In the genomic region with DNA sequence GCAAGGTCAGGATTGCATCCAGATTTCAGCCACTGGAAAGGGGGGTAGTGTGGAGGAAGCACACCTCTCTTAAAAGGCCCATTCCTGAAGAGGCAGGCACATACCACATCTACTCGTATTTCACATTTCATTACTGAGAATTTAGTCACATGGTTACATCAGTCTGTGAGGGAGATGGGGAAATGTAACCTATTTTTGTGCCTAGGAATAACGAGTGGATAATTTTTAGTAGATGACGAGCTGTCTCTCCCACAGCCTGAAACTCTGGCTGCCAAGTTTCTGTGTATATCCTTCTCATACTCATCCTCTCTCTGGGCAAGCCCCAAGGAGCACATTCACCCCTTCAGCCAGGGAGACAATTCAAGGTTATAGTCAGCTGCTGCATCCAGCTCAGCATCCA, we compare ENCODE assay signal across 15 cellular contexts. TPM values are rescaled to one million over a fixed set of nuclear protein-coding genes. Genes with fewer than 3 reads are reported as not detected.
A peak's percentile ranks its signal among the peaks of the same experiment; 100 is the strongest.
DNase-seq lines count a peak whose midpoint lies in the region; ATAC-seq, FAIRE-seq and TF ChIP-seq lines count a peak whose summit lies in the region.
"Had no signal": no experiment of that assay in that cellular context is flagged by ENCODE, and none has a peak within 500 bp of the region (broad histone marks: within the 10 kb centered on the region; RNA-seq: fewer than 3 reads in every experiment).

No MANE protein-coding gene starts in this region.

- no peaks in the 10 kb centered on the region for H3K9me2 ChIP-seq in Karpas-422 (replicated peaks; ENCODE audit: insufficient read depth, low read length)

- DNase-seq in AG04450 (ENCODE audit: low read depth, low spot score) (peak; percentile 27), GM12892 (ENCODE audit: insufficient read length) (no peak), astrocyte of the spinal cord (ENCODE audit: low read depth, low spot score) (peak; percentile 15), hepatic stellate cell (ENCODE audit: low spot score) (peak; percentile 16), Karpas-422 (no peak)
- DNase-seq in CD8-positive, alpha-beta T cell = no peak
- no peak for DNase-seq in activated CD8-positive, alpha-beta memory T cell treated with anti-CD3 and anti-CD28 coated beads, Interleukin-2, amount 50 U/mL, for 4 hours
- DNase-seq: activated naive CD4-positive, alpha-beta T cell treated with anti-CD3 and anti-CD28 coated beads for 36 hours; effector CD4-positive, alpha-beta T cell; NCI-H1092; Peyer's patch had no signal

- H3K4me1 Mint-ChIP-seq in CD8-positive, alpha-beta T cell (ENCODE audit: low read depth) = no peaks in the 10 kb centered on the region

- H3K27me3 ChIP-seq in AG04450 (ENCODE audit: control insufficient read depth, insufficient read depth, low read length) = no peaks in the 10 kb centered on the region
- H3K27me3 ChIP-seq in Karpas-422 (ENCODE audit: low read length) = no peaks in the 10 kb centered on the region
- H3K27me3 ChIP-seq in CD8-positive, alpha-beta T cell (ENCODE audit: insufficient read depth, low read length) = no peaks in the 10 kb centered on the region
- H3K27me3 ChIP-seq: foreskin keratinocyte, Peyer's patch, right atrium auricular region had no signal

- H3K4me3 Mint-ChIP-seq in CD8-positive, alpha-beta T cell = no peak overlapping the region
- H3K4me3 Mint-ChIP-seq: activated naive CD4-positive, alpha-beta T cell treated with anti-CD3 and anti-CD28 coated beads for 36 hours had no signal

- no peak for ATAC-seq in HG02852 (IDR thresholded peaks at IDR 0.05; ENCODE audit: unreplicated experiment)
- no peak for ATAC-seq in CD8-positive, alpha-beta T cell
- ATAC-seq: foreskin keratinocyte had no signal

- intact Hi-C loops in CD8-positive, alpha-beta T cell (cut with DNase I, micrococcal nuclease) = no loop called here

- H3K9me3 ChIP-seq in AG04450 (ENCODE audit: control insufficient read depth, insufficient read depth, low read length) (no peaks in the 10 kb centered on the region), Karpas-422 (ENCODE audit: low read length) (no peaks in the 10 kb centered on the region)
- no peaks in the 10 kb centered on the region for H3K9me3 ChIP-seq in CD8-positive, alpha-beta T cell (ENCODE audit: low read length)
- H3K9me3 ChIP-seq: Peyer's patch, right atrium auricular region had no signal

- no peaks in the 10 kb centered on the region for H3K9me3 Mint-ChIP-seq in CD8-positive, alpha-beta T cell

- FAIRE-seq in GM12892 (lab: Jason Lieb, UNC) = peak; percentile 58
- FAIRE-seq: D721Med had no signal

- no peaks in the 10 kb centered on the region for H3K79me2 ChIP-seq in Karpas-422 (ENCODE audit: low read length)

- no peaks in the 10 kb centered on the region for H3K36me3 Mint-ChIP-seq in CD8-positive, alpha-beta T cell

- H2AFZ ChIP-seq in Karpas-422 (ENCODE audit: low read length) = no peak overlapping the region

- peak overlapping the region; percentile 40 for H3K27ac ChIP-seq in AG04450 (ENCODE audit: low read depth, low read length)
- H3K27ac ChIP-seq in Karpas-422 (ENCODE audit: low read length) = no peak overlapping the region
- no peak overlapping the region for H3K27ac ChIP-seq in CD8-positive, alpha-beta T cell (ENCODE audit: low read depth, low read length)
- H3K27ac ChIP-seq: foreskin keratinocyte, Peyer's patch, right atrium auricular region had no signal

- no peaks in the 10 kb centered on the region for H3K27me3 Mint-ChIP-seq in CD8-positive, alpha-beta T cell (ENCODE audit: low read depth)

- no peak for TF ChIP-seq POLR2A in GM12892 (IDR thresholded peaks at IDR 0.05; ENCODE audit: low read depth, low read length)

- H3K4me3 ChIP-seq in AG04450 (ENCODE audit: low read depth, low read length) (no peak overlapping the region), astrocyte of the spinal cord (ENCODE audit: low read depth, low read length) (no peak overlapping the region), Karpas-422 (ENCODE audit: low read length) (no peak overlapping the region)
- H3K4me3 ChIP-seq in CD8-positive, alpha-beta T cell (ENCODE audit: low read depth, low read length) = no peak overlapping the region
- H3K4me3 ChIP-seq: Peyer's patch, right atrium auricular region had no signal

- POLR2A ChIA-PET in AG04450 (lab: Yijun Ruan, JAX) = interaction anchor here (0.9 kb wide), 1 partner anchor 19 kb away, joined by 4 read pairs; no protein-coding TSS in a partner anchor
- POLR2A ChIA-PET in CD8-positive, alpha-beta T cell (lab: Charles Lee) = interaction anchor here (1.1 kb wide), 1 partner anchor 10 kb away, joined by 3 read pairs; no protein-coding TSS in a partner anchor

- no peak for TF ChIP-seq CTCF in AG04450 (IDR thresholded peaks at IDR 0.05; ENCODE audit: low read depth, low read length)
- TF ChIP-seq CTCF in astrocyte of the spinal cord (IDR thresholded peaks at IDR 0.05; ENCODE audit: low read depth, low read length) = no peak
- no peak for TF ChIP-seq CTCF in CD8-positive, alpha-beta T cell (IDR thresholded peaks at IDR 0.05)

- H3K36me3 ChIP-seq in Karpas-422 (ENCODE audit: insufficient read depth, low read length) = no peaks in the 10 kb centered on the region
- H3K36me3 ChIP-seq in CD8-positive, alpha-beta T cell (ENCODE audit: insufficient read depth, low read length) = no peaks in the 10 kb centered on the region
- H3K36me3 ChIP-seq: Peyer's patch, right atrium auricular region had no signal

- H3K27ac Mint-ChIP-seq in CD8-positive, alpha-beta T cell = no peak overlapping the region
- H3K27ac Mint-ChIP-seq: activated naive CD4-positive, alpha-beta T cell treated with anti-CD3 and anti-CD28 coated beads for 36 hours had no signal

- no peaks in the 10 kb centered on the region for H4K20me1 ChIP-seq in Karpas-422 (ENCODE audit: insufficient read depth, low read depth, low read length)

- peaks cover 10% of the 10 kb centered on the region for H3K4me1 ChIP-seq in Karpas-422 (ENCODE audit: low read length)
- H3K4me1 ChIP-seq in CD8-positive, alpha-beta T cell (ENCODE audit: insufficient read depth, low read length) = no peaks in the 10 kb centered on the region
- H3K4me1 ChIP-seq: foreskin keratinocyte, Peyer's patch, right atrium auricular region had no signal

- CTCF ChIA-PET in AG04450 (lab: Charles Lee) = interaction anchor here (1.1 kb wide), 1 partner anchor 150 kb away, joined by 3 read pairs; no protein-coding TSS in a partner anchor
- CTCF ChIA-PET in CD8-positive, alpha-beta T cell (lab: Charles Lee) = interaction anchor here (0.8 to 1.4 kb wide), 2 partner anchors 54 to 150 kb away, joined by 3 to 4 read pairs; no protein-coding TSS in a partner anchor

- H3K9ac ChIP-seq in Karpas-422 (ENCODE audit: low read length) = no peak overlapping the region

- in situ Hi-C loops in astrocyte of the spinal cord (cut with HindIII; ENCODE audit: low sequenced_read_pairs) = no loop called here

- H3K4me2 ChIP-seq in Karpas-422 (ENCODE audit: low read depth, low read length, poor library complexity, severe bottlenecking) = no peak overlapping the region

RNA-seq across cellular contexts. Expression of a gene that starts 10.3 kb away (rescaled TPM):
- 11.2 and 17.5 TPM in 2 replicates for polyA plus RNA-seq in AG04450 (2011; rRNA removed)
- 21.5 and 21.6 TPM in 2 replicates for polyA minus RNA-seq in AG04450 (2011; rRNA and poly(A)+ RNA removed)
- 14.0 TPM for polyA plus RNA-seq in GM12892 (2012; ENCODE audit: missing spikeins)
- 31.6 and 37.4 TPM in 2 replicates for total RNA-seq in Karpas-422 (2014; rRNA removed; shearing (Covaris generic); ENCODE audit: low replicate concordance)
- 10 to 100 TPM; 37.0 to 43.6 TPM for total RNA-seq in CD8-positive, alpha-beta T cell

Comparison
In these comparisons a context has a peak if more than half of its experiments do, and no peak if none do; other contexts are left out.
1. DNase-seq: peak in AG04450 (single experiment), astrocyte of the spinal cord (single experiment) and hepatic stellate cell (single experiment); none in GM12892 (single experiment), Karpas-422 (single experiment), CD8-positive, alpha-beta T cell (0 of 7) and activated CD8-positive, alpha-beta memory T cell treated with anti-CD3 and anti-CD28 coated beads, Interleukin-2, amount 50 U/mL, for 4 hours (single experiment).